In genomic region chr9:7176574-7176973, GRCh38 we compare ENCODE assay signal across 17 cellular contexts.
A peak's percentile ranks its signal among the peaks of the same experiment; 100 is the strongest.
DNase-seq lines count a peak whose midpoint lies in the region; ATAC-seq and TF ChIP-seq lines count a peak whose summit lies in the region.
"Had no signal": no experiment of that assay in that cellular context is flagged by ENCODE, and none has a peak within 500 bp of the region (broad histone marks: within the 10 kb centered on the region; RNA-seq: fewer than 3 reads in every experiment).

No MANE protein-coding gene starts in this region.

- H3K36me3 ChIP-seq in SK-N-MC (ENCODE audit: insufficient read depth, low read length) = no peaks in the 10 kb centered on the region

- no peak for TF ChIP-seq CTCF in HFF-Myc (IDR thresholded peaks at IDR 0.05; ENCODE audit: low read depth, low read length, missing control alignments)

- no peak overlapping the region for H3K4me3 ChIP-seq in HFF-Myc (replicated peaks; ENCODE audit: low read depth, low read length)
- peak overlapping the region; percentile 54 for H3K4me3 ChIP-seq in SK-N-MC
- H3K4me3 ChIP-seq: BLaER1, K562 had no signal

- no peaks in the 10 kb centered on the region for H3K9me3 ChIP-seq in SK-N-MC (ENCODE audit: low read depth, low read length)
- H3K9me3 ChIP-seq: BLaER1 had no signal

- ATAC-seq in GM18498 (IDR thresholded peaks at IDR 0.05; ENCODE audit: unreplicated experiment) (no peak), left colon (no peak)
- ATAC-seq: CD8-positive, alpha-beta T cell; K562 had no signal

- peak overlapping the region; percentile 77 for H3K27ac ChIP-seq in SK-N-MC
- H3K27ac ChIP-seq: BLaER1, HL-60 had no signal

- no peak overlapping the region for H3K9ac ChIP-seq in SK-N-MC (ENCODE audit: insufficient read length)
- H3K9ac ChIP-seq: BLaER1 had no signal

- intact Hi-C loops in left colon (cut with DNase I, micrococcal nuclease) = no loop called here

- DNase-seq in HFF-Myc (ENCODE audit: extremely low read depth, low read depth) (peak; percentile 42), SK-N-MC (ENCODE audit: low read depth, low spot score) (no peak), iris pigment epithelial cell (ENCODE audit: low read depth) (peak; percentile 10), NCI-H1436 (lab: John Stamatoyannopoulos, UW) (no peak), HuH-7.5 (ENCODE audit: low spot score) (no peak), left colon (no peak)
- DNase-seq: AML-193; Calu3; CD8-positive, alpha-beta T cell; DMS79 treated with DMSO at 0.1 percent for 48 hours; GF-D8; H9; IMR-90 had no signal

Comparison
In these comparisons a context has a peak if more than half of its experiments do, and no peak if none do; other contexts are left out.
1. DNase-seq: peak in HFF-Myc (single experiment) and iris pigment epithelial cell (single experiment); none in SK-N-MC (single experiment), NCI-H1436 (single experiment), HuH-7.5 (single experiment) and left colon (0 of 2).